ENCODE assay signal across 1 cellular context in genomic region chr7:128697301-128697905, GRCh38.
A peak's percentile ranks its signal among the peaks of the same experiment; 100 is the strongest.
TF ChIP-seq lines count a peak whose summit lies in the region.

No MANE protein-coding gene starts in this region.

TF ChIP-seq in A549, 52 proteins besides CTCF, POLR2A, EP300 and RAD21:
- TF ChIP-seq REST (IDR thresholded peaks at IDR 0.05) (no peak), CBX2 (IDR thresholded peaks at IDR 0.05; ENCODE audit: borderline replicate concordance, low read depth) (no peak), BCL3 (IDR thresholded peaks at IDR 0.05) (no peak), ZFP36 (IDR thresholded peaks at IDR 0.05; ENCODE audit: borderline replicate concordance, partially characterized antibody) (no peak), HOXA7 (CRISPR knock-in tag; IDR thresholded peaks at IDR 0.05) (no peak), ESRRA (IDR thresholded peaks at IDR 0.05; ENCODE audit: borderline replicate concordance, low read length) (no peak), SREBF2 (IDR thresholded peaks at IDR 0.05) (peak; percentile 18; the same call in 1 of the 2 replicates), JUN (IDR thresholded peaks at IDR 0.05) (peak in 1 of 2 experiments; percentile 23; a peak in 1 of 5 replicates), SMC3 (IDR thresholded peaks at IDR 0.05) (peak; percentile 25; the same call in 1 of the 3 replicates), MYC (IDR thresholded peaks at IDR 0.05; ENCODE audit: borderline replicate concordance, low read length) (no peak), HOXB5 (CRISPR knock-in tag; IDR thresholded peaks at IDR 0.05) (no peak), RNF2 (IDR thresholded peaks at IDR 0.05; ENCODE audit: borderline replicate concordance, low read depth) (no peak), E2F6 (IDR thresholded peaks at IDR 0.05; ENCODE audit: borderline replicate concordance, low read depth) (peak; percentile 42; the same call in 1 of the 2 replicates), HOXB13 (CRISPR knock-in tag; IDR thresholded peaks at IDR 0.05; ENCODE audit: low read depth) (no peak), ZSCAN20 (CRISPR knock-in tag; IDR thresholded peaks at IDR 0.05) (no peak), HEYL (CRISPR knock-in tag; IDR thresholded peaks at IDR 0.05) (no peak), CEBPB (IDR thresholded peaks at IDR 0.05) (no peak), GATA3 (IDR thresholded peaks at IDR 0.05; ENCODE audit: borderline replicate concordance) (no peak), ZC3H11A (IDR thresholded peaks at IDR 0.05) (no peak), HMGXB4 (CRISPR knock-in tag; IDR thresholded peaks at IDR 0.05; ENCODE audit: borderline replicate concordance) (no peak)
- TF ChIP-seq, protein P1, sequence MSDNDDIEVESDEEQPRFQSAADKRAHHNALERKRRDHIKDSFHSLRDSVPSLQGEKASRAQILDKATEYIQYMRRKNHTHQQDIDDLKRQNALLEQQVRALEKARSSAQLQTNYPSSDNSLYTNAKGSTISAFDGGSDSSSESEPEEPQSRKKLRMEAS (IDR thresholded peaks at IDR 0.05), result peak; percentile 70
